In the genomic region with DNA sequence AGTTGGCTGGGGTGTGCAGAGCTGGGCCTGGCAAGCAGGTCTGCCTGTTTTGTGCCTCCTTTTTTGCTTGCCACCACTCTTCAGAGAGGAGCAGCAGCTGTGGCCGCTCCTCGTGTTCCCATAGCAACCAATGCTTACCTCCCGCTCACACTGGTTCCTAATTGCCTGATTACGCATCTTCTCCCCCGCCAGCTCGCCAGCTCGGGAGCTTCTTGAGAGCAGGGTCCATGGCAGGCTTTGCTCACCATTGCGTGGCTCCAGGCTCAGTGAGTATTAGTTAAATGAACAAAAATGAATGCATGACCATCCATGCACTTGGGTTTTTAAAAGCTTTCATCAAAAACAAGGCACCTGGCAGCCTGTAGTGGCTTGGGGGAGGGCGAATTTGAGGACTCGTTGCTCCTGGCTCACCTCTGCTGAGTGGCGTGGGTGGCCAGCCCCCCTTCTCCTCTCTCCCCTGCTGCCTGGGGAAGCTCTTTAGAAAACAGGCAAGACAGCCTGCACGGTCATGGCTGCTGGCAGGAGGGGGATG, we compare ENCODE assay signal across 10 cellular contexts. TPM values are rescaled to one million over a fixed set of nuclear protein-coding genes. Genes with fewer than 3 reads are reported as not detected.
DNase-seq lines count a peak whose midpoint lies in the region; ATAC-seq and TF ChIP-seq lines count a peak whose summit lies in the region.
"Had no signal": no experiment of that assay in that cellular context is flagged by ENCODE, and none has a peak within 500 bp of the region (broad histone marks: within the 10 kb centered on the region; RNA-seq: fewer than 3 reads in every experiment).

No MANE protein-coding gene starts in this region.

- H3K18ac ChIP-seq in H9 (ENCODE audit: insufficient read length, low read depth, low read length) = peak overlapping the region; percentile 34

- H3K36me3 Mint-ChIP-seq in H9 (ENCODE audit: insufficient read depth in 1 of 3, low read depth in 3 of 3) = peaks cover 0 to 7% (median 5%) of the 10 kb centered on the region in 3 experiments; a peak in 4 of 7 replicates
- H3K36me3 Mint-ChIP-seq in Caco-2 (ENCODE audit: insufficient read depth, unreplicated experiment) = no peaks in the 10 kb centered on the region
- H3K36me3 Mint-ChIP-seq: activated naive CD4-positive, alpha-beta T cell treated with anti-CD3 and anti-CD28 coated beads, Interleukin-2, amount 50 U/mL, for 72 hours had no signal

- no peaks in the 10 kb centered on the region for H3K36me3 ChIP-seq in neuron (ENCODE audit: insufficient read depth, low read length)
- H3K36me3 ChIP-seq in Caco-2 (ENCODE audit: control insufficient read depth, insufficient read depth, low read length) = no peaks in the 10 kb centered on the region
- H3K36me3 ChIP-seq: upper lobe of left lung had no signal

- H3K79me2 ChIP-seq in H9 (ENCODE audit: insufficient read depth, low read length) = no peaks in the 10 kb centered on the region

- H2BK15ac ChIP-seq in H9 (ENCODE audit: low read depth, low read length) = no peak overlapping the region

- no peak overlapping the region for H4K8ac ChIP-seq in H9 (replicated peaks; ENCODE audit: insufficient read length, low read depth, low read length)

- no TSS peak for BruUV-seq in Caco-2 (replicated peaks; lab: Mats Ljungman, UMichigan)

- H4K91ac ChIP-seq in H9 (ENCODE audit: insufficient read length, low read depth, low read length) = no peak overlapping the region

- H3K23me2 ChIP-seq in H9 (ENCODE audit: insufficient read length, low read depth, low read length, poor library complexity, severe bottlenecking) = no peaks in the 10 kb centered on the region

- H2AFZ ChIP-seq in H9 (ENCODE audit: low read length) (no peak overlapping the region), neuron (ENCODE audit: low read depth, low read length) (no peak overlapping the region)

- H2BK12ac ChIP-seq in H9 (ENCODE audit: insufficient read length, low read depth, low read length) = no peak overlapping the region

- H3K9me3 Mint-ChIP-seq in H9 (peaks cover 76 to 78% of the 10 kb centered on the region in 2 experiments), Caco-2 (ENCODE audit: unreplicated experiment) (no peaks in the 10 kb centered on the region)
- H3K9me3 Mint-ChIP-seq: activated naive CD4-positive, alpha-beta T cell treated with anti-CD3 and anti-CD28 coated beads, Interleukin-2, amount 50 U/mL, for 72 hours had no signal

- no peak overlapping the region for H3K9ac ChIP-seq in H9 (ENCODE audit: extremely low read depth, insufficient read length, low read length)

- no peak overlapping the region for H3K23ac ChIP-seq in H9 (ENCODE audit: insufficient read length, low read depth, low read length)

- no peaks in the 10 kb centered on the region for H3K27me3 ChIP-seq in H9 (ENCODE audit: insufficient read depth, low read length)
- peaks cover 6% of the 10 kb centered on the region for H3K27me3 ChIP-seq in neuron (ENCODE audit: insufficient read depth, low read length)
- no peaks in the 10 kb centered on the region for H3K27me3 ChIP-seq in Caco-2 (replicated peaks; ENCODE audit: control insufficient read depth, insufficient read depth, low read length)
- H3K27me3 ChIP-seq: upper lobe of left lung had no signal

- CTCF ChIA-PET in Caco-2 (lab: Charles Lee) = no interaction called here

- no peak overlapping the region for H3K27ac ChIP-seq in H9 (ENCODE audit: insufficient read length, low read depth, low read length)
- H3K27ac ChIP-seq: upper lobe of left lung had no signal

- H3K4me1 ChIP-seq in H9 (ENCODE audit: insufficient read depth, low read length) (no peaks in the 10 kb centered on the region), neuron (ENCODE audit: insufficient read depth, low read length) (peaks cover 8% of the 10 kb centered on the region), Caco-2 (no peaks in the 10 kb centered on the region)
- H3K4me1 ChIP-seq: upper lobe of left lung had no signal

- H2BK20ac ChIP-seq in H9 (ENCODE audit: low read depth, low read length, poor library complexity, severe bottlenecking) = no peak overlapping the region

- no CpG with 5 or more reads among the region's 12 CpGs for WGBS in H9 (ENCODE audit: extremely low coverage, insufficient read length, low lambda C conversion rate)

- H3K4me3 ChIP-seq in neuron (ENCODE audit: low read length) (peak overlapping the region; percentile 9), Caco-2 (ENCODE audit: low read depth, low read length) (no peak overlapping the region)
- H3K4me3 ChIP-seq: upper lobe of left lung had no signal

- peaks cover 10 to 18% of the 10 kb centered on the region in 2 experiments for H3K4me1 Mint-ChIP-seq in H9
- H3K4me1 Mint-ChIP-seq in Caco-2 (ENCODE audit: low read depth, unreplicated experiment) = no peaks in the 10 kb centered on the region

- DNase-seq in H9 (peak; percentile 56), NCI-H2227 (lab: John Stamatoyannopoulos, UW; ENCODE audit: unreplicated experiment) (peak; percentile 97), cerebellum (ENCODE audit: low spot score) (peak; percentile 49), Caco-2 (no peak)
- no peak for DNase-seq in activated CD4-positive, CD25-positive, alpha-beta regulatory T cell (lab: John Stamatoyannopoulos, UW)
- DNase-seq: upper lobe of left lung had no signal

- TF ChIP-seq CTCF in H9 (conservative IDR thresholded peaks at IDR 0.05) = no peak
- no peak for TF ChIP-seq CTCF in Caco-2 (IDR thresholded peaks at IDR 0.05; ENCODE audit: insufficient read depth in 1 of 2, low read depth in 1 of 2, low read length in 1 of 2, severe bottlenecking in 1 of 2, unreplicated experiment in 1 of 2)

- POLR2A ChIA-PET in Caco-2 (lab: Charles Lee) = no interaction called here

- H3K79me1 ChIP-seq in H9 (ENCODE audit: insufficient read depth, low read depth, low read length, poor library complexity, severe bottlenecking) = no peaks in the 10 kb centered on the region

- no peak overlapping the region for H4K5ac ChIP-seq in H9 (ENCODE audit: insufficient read length, low read depth, low read length)

- H3K9me3 ChIP-seq in H9 (ENCODE audit: control insufficient read depth, low read depth, low read length) (no peaks in the 10 kb centered on the region), neuron (ENCODE audit: low read length) (no peaks in the 10 kb centered on the region), Caco-2 (no peaks in the 10 kb centered on the region)
- H3K9me3 ChIP-seq: upper lobe of left lung had no signal

- ATAC-seq in GM18517 (IDR thresholded peaks at IDR 0.05; ENCODE audit: unreplicated experiment) (no peak), GM21619 (IDR thresholded peaks at IDR 0.05; ENCODE audit: unreplicated experiment) (no peak)
- ATAC-seq: activated naive CD4-positive, alpha-beta T cell treated with anti-CD3 and anti-CD28 coated beads, Interleukin-2, amount 50 U/mL, for 72 hours had no signal

- H3T11ph ChIP-seq in H9 (ENCODE audit: low read length) = no peak overlapping the region

- H2BK120ac ChIP-seq in H9 (ENCODE audit: low read depth, low read length, poor library complexity, severe bottlenecking) = no peak overlapping the region

- H3K27ac Mint-ChIP-seq in H9 (no peak overlapping the region), Caco-2 (ENCODE audit: unreplicated experiment) (no peak overlapping the region)
- H3K27ac Mint-ChIP-seq: activated naive CD4-positive, alpha-beta T cell treated with anti-CD3 and anti-CD28 coated beads, Interleukin-2, amount 50 U/mL, for 72 hours had no signal

- H3K14ac ChIP-seq in H9 (ENCODE audit: insufficient read depth, low read length) = no peak overlapping the region

- no peak overlapping the region for H3K4me2 ChIP-seq in H9 (ENCODE audit: insufficient read depth, insufficient read length, low read length)

- H3K4ac ChIP-seq in H9 (ENCODE audit: low read depth, low read length) = no peak overlapping the region

- H3K27me3 Mint-ChIP-seq in H9 (ENCODE audit: low read depth) = peaks cover 61% of the 10 kb centered on the region
- H3K27me3 Mint-ChIP-seq in Caco-2 (ENCODE audit: insufficient read depth, unreplicated experiment) = peaks cover 7% of the 10 kb centered on the region

- no peak overlapping the region for H2AK5ac ChIP-seq in H9 (ENCODE audit: insufficient read length, low read length)

- intact Hi-C loops in Caco-2 (cut with micrococcal nuclease; ENCODE audit: unreplicated experiment) = no loop called here

- H3K4me3 Mint-ChIP-seq in H9 (no peak overlapping the region), Caco-2 (ENCODE audit: unreplicated experiment) (no peak overlapping the region)

- H4K20me1 ChIP-seq in H9 (ENCODE audit: control insufficient read depth, insufficient read depth, insufficient read length) = no peaks in the 10 kb centered on the region

- no peak overlapping the region for H2BK5ac ChIP-seq in H9 (ENCODE audit: insufficient read length, low read length)

- H3K56ac ChIP-seq in H9 (ENCODE audit: insufficient read length, low read depth, low read length) = no peak overlapping the region

RNA-seq across cellular contexts. Expression of a gene that starts 14.2 kb away (rescaled TPM):
- total RNA-seq in H9 (2021) (41.4 and 45.6 TPM in 2 replicates), cerebellum (64.5 TPM), Caco-2 (2022) (10.7 and 13.4 TPM in 2 replicates)

Comparison
In these comparisons a context has a peak if more than half of its experiments do, and no peak if none do; other contexts are left out.
1. DNase-seq: peak in H9 (single experiment), NCI-H2227 (single experiment) and cerebellum (single experiment); none in Caco-2 (0 of 2) and activated CD4-positive, CD25-positive, alpha-beta regulatory T cell (0 of 4).